In the genomic region with DNA sequence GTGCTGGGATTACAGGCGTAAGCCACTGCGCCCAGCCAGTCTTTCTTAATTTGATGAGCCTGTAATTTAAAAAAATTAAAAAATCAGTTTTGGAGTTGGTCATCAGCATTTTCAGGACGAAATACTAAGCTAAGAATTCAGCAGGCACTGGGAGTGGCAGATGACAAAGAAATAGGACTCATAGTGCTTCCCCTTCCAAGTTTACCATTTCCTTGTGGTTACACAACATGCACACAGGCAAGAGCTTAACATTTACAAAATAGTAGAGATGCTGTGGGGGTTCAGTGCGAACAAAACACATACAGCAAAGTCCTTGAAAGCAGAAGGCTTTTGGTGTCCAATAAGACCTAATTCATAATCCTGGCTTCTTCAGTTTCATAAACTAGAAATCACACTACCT, we compare ENCODE assay signal across 19 cellular contexts. TPM values are rescaled to one million over a fixed set of nuclear protein-coding genes. Genes with fewer than 3 reads are reported as not detected.
DNase-seq lines count a peak whose midpoint lies in the region; ATAC-seq and TF ChIP-seq lines count a peak whose summit lies in the region.
"Had no signal": no experiment of that assay in that cellular context is flagged by ENCODE, and none has a peak within 500 bp of the region (broad histone marks: within the 10 kb centered on the region; RNA-seq: fewer than 3 reads in every experiment).

No MANE protein-coding gene starts in this region.

- no peak for TF ChIP-seq POLR2A in vagina (IDR thresholded peaks at IDR 0.05)

- peak; percentile 85 for ATAC-seq in esophagus mucosa
- ATAC-seq in stimulated activated effector memory CD8-positive, alpha-beta T cell treated with anti-CD3 and anti-CD28 coated beads, Interleukin-12 subunit alpha, Interleukin-12 subunit beta, amount 100 ng/mL, for 72 hours: no peak
- no peak for ATAC-seq in GM21390 (IDR thresholded peaks at IDR 0.05; ENCODE audit: unreplicated experiment)
- ATAC-seq: GM12878, HepG2, Panc1 had no signal

- no peaks in the 10 kb centered on the region for H3K27me3 ChIP-seq in vagina
- H3K27me3 ChIP-seq: MG63 had no signal

- no peaks in the 10 kb centered on the region for H3K9me3 Mint-ChIP-seq in stimulated activated effector memory CD8-positive, alpha-beta T cell treated with anti-CD3 and anti-CD28 coated beads, Interleukin-12 subunit alpha, Interleukin-12 subunit beta, amount 100 ng/mL, for 72 hours

- H3K36me3 Mint-ChIP-seq in stimulated activated effector memory CD8-positive, alpha-beta T cell treated with anti-CD3 and anti-CD28 coated beads, Interleukin-12 subunit alpha, Interleukin-12 subunit beta, amount 100 ng/mL, for 72 hours: peaks cover 7% of the 10 kb centered on the region

- TF ChIP-seq CTCF in vagina (IDR thresholded peaks at IDR 0.05): no peak

- H3K4me1 Mint-ChIP-seq in stimulated activated effector memory CD8-positive, alpha-beta T cell treated with anti-CD3 and anti-CD28 coated beads, Interleukin-12 subunit alpha, Interleukin-12 subunit beta, amount 100 ng/mL, for 72 hours: peaks cover 18% of the 10 kb centered on the region

- H3K27ac ChIP-seq in vagina: no peak overlapping the region
- H3K27ac ChIP-seq: KMS-11 had no signal

- no peaks in the 10 kb centered on the region for H3K9me3 ChIP-seq in vagina
- H3K9me3 ChIP-seq: SK-N-SH had no signal

- H3K4me1 ChIP-seq in vagina: no peaks in the 10 kb centered on the region

- H3K4me3 ChIP-seq in vagina: no peak overlapping the region
- H3K4me3 ChIP-seq: GM12878, MG63 had no signal

- H3K36me3 ChIP-seq in vagina: no peaks in the 10 kb centered on the region
- H3K36me3 ChIP-seq: MG63 had no signal

- no peak overlapping the region for H3K4me3 Mint-ChIP-seq in stimulated activated effector memory CD8-positive, alpha-beta T cell treated with anti-CD3 and anti-CD28 coated beads, Interleukin-12 subunit alpha, Interleukin-12 subunit beta, amount 100 ng/mL, for 72 hours

- H3K27ac Mint-ChIP-seq in stimulated activated effector memory CD8-positive, alpha-beta T cell treated with anti-CD3 and anti-CD28 coated beads, Interleukin-12 subunit alpha, Interleukin-12 subunit beta, amount 100 ng/mL, for 72 hours: peak overlapping the region; percentile 8

- intact Hi-C loops in vagina (cut with DNase I): no loop called here

- DNase-seq in NOMO-1 treated with DMSO at 0.1 percent for 48 hours (lab: John Stamatoyannopoulos, UW; ENCODE audit: unreplicated experiment) (peak; percentile 9), NOMO-1 treated with dmso at 0.1 percent for 144 hours (lab: John Stamatoyannopoulos, UW; ENCODE audit: unreplicated experiment) (no peak), SK-N-DZ (ENCODE audit: low spot score) (peak; percentile 33), H4 (ENCODE audit: low spot score) (no peak), vagina (ENCODE audit: extremely low spot score in 2 of 2) (no peak)
- no peak for DNase-seq in stimulated activated effector memory CD8-positive, alpha-beta T cell treated with anti-CD3 and anti-CD28 coated beads, Interleukin-12 subunit alpha, Interleukin-12 subunit beta, amount 100 ng/mL, for 72 hours (ENCODE audit: low spot score in 2 of 2)
- DNase-seq: C1 segment of cervical spinal cord, GDM1, H7, MG63, NCI-H1930, NCI-H748 treated with DMSO at 0.1 percent for 48 hours, SK-N-SH had no signal

RNA-seq across cellular contexts. Expression of a gene that starts 22.1 kb away (rescaled TPM):
- polyA plus RNA-seq in SK-N-DZ (2014; cell fraction: cytosol; rRNA removed): 239 and 265 TPM in 2 replicates
- polyA plus RNA-seq in SK-N-DZ (2014; cell fraction: nucleus; rRNA removed): 304 and 383 TPM in 2 replicates
- total RNA-seq in esophagus mucosa (19.0 TPM), vagina (26.3 TPM)
- 13.9 and 18.4 TPM in 2 replicates for total RNA-seq in H4 (2014; rRNA removed; shearing (Covaris generic))

Comparison
In these comparisons a context has a peak if more than half of its experiments do, and no peak if none do; other contexts are left out.
1. DNase-seq: peak in NOMO-1 treated with DMSO at 0.1 percent for 48 hours (single experiment) and SK-N-DZ (single experiment); none in NOMO-1 treated with dmso at 0.1 percent for 144 hours (single experiment), stimulated activated effector memory CD8-positive, alpha-beta T cell treated with anti-CD3 and anti-CD28 coated beads, Interleukin-12 subunit alpha, Interleukin-12 subunit beta, amount 100 ng/mL, for 72 hours (0 of 2), H4 (single experiment) and vagina (0 of 2).